In the genomic region with DNA sequence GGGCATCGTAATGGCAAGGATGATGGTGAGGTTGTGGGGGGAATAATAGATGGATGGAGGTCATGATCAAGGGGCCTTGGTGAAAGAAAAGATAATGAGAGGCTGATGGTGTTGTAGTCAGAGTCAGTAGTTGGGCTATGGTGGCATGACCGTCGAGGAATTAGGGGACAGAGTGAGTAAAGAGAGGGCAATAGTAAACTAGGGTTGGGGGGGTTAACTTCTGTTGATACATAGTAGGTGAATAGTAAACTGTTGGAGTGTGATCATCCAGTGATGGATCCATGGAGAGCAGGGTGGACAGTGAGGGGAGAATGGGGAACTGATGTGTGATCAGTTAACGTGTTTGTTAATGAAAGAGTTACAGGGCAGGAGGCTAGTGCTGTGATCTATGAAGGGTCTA, we compare ENCODE assay signal across 10 cellular contexts. TPM values are rescaled to one million over a fixed set of nuclear protein-coding genes. Genes with fewer than 3 reads are reported as not detected.
DNase-seq lines count a peak whose midpoint lies in the region; ATAC-seq and TF ChIP-seq lines count a peak whose summit lies in the region.
"Had no signal": no experiment of that assay in that cellular context is flagged by ENCODE, and none has a peak within 500 bp of the region (broad histone marks: within the 10 kb centered on the region; RNA-seq: fewer than 3 reads in every experiment).

No MANE protein-coding gene starts in this region.

- H3K27ac ChIP-seq in gastroesophageal sphincter, result peak overlapping the region; percentile 75 to 89 (median 83)

- ATAC-seq in gastroesophageal sphincter (no peak), HG03045 (IDR thresholded peaks at IDR 0.05; ENCODE audit: unreplicated experiment) (no peak)

- H3K9me3 ChIP-seq in gastroesophageal sphincter (no peaks in the 10 kb centered on the region), skeletal muscle satellite cell (replicated peaks; ENCODE audit: low read length) (no peaks in the 10 kb centered on the region)

- DNase-seq in H7 (no peak), posterior vena cava (ENCODE audit: low spot score) (no peak), occipital lobe (lab: John Stamatoyannopoulos, UW) (no peak), NCI-H146 (lab: John Stamatoyannopoulos, UW) (no peak)
- DNase-seq: SHP77 treated with DMSO at 0.1 percent for 48 hours; stimulated activated CD8-positive, alpha-beta memory T cell treated with anti-CD3 and anti-CD28 coated beads, Interleukin-4, amount 100 ng/mL, for 48 hours had no signal

- H3K27me3 ChIP-seq in H7 (ENCODE audit: control insufficient read depth, insufficient read depth, low read length), result no peaks in the 10 kb centered on the region
- H3K27me3 ChIP-seq in gastroesophageal sphincter, result no peaks in the 10 kb centered on the region
- H3K27me3 ChIP-seq in skeletal muscle satellite cell (ENCODE audit: control insufficient read depth, insufficient read depth, low read length), result no peaks in the 10 kb centered on the region

- no peak for TF ChIP-seq CTCF in WI38 (IDR thresholded peaks at IDR 0.05; ENCODE audit: low read depth, low read length)
- TF ChIP-seq CTCF in gastroesophageal sphincter (IDR thresholded peaks at IDR 0.05), result no peak

- intact Hi-C loops in posterior vena cava (cut with DNase I), result no loop called here

- H3K4me1 ChIP-seq in gastroesophageal sphincter (peaks cover 0 to 22% (median 0%) of the 10 kb centered on the region in 3 donors), skeletal muscle satellite cell (ENCODE audit: control insufficient read depth, insufficient read depth, low read length) (peaks cover 14% of the 10 kb centered on the region)

- H3K4me2 ChIP-seq in skeletal muscle satellite cell (ENCODE audit: low read length), result peak overlapping the region; percentile 91

- H3K9ac ChIP-seq in skeletal muscle satellite cell (ENCODE audit: low read depth, low read length), result peak overlapping the region; percentile 99

- H3K36me3 ChIP-seq in H7 (replicated peaks; ENCODE audit: control insufficient read depth, insufficient read depth, low read length) (peaks cover 8% of the 10 kb centered on the region), gastroesophageal sphincter (peaks cover 0 to 29% of the 10 kb centered on the region in 2 donors), skeletal muscle satellite cell (ENCODE audit: insufficient read depth, low read length) (peaks cover 31% of the 10 kb centered on the region)

- no peak for TF ChIP-seq EP300 in gastroesophageal sphincter (IDR thresholded peaks at IDR 0.05)

- TF ChIP-seq POLR2A in gastroesophageal sphincter (IDR thresholded peaks at IDR 0.05), result no peak

- H3K4me3 ChIP-seq in H7 (ENCODE audit: insufficient read depth, low read depth, low read length), result peak overlapping the region; percentile 72
- peak overlapping the region; percentile 76 for H3K4me3 ChIP-seq in WI38 (ENCODE audit: low read depth, low read length)
- peak overlapping the region; percentile 70 to 81 for H3K4me3 ChIP-seq in gastroesophageal sphincter
- H3K4me3 ChIP-seq in skeletal muscle satellite cell (ENCODE audit: low read length), result peak overlapping the region; percentile 96

- WGBS in gastroesophageal sphincter (ENCODE audit: low coverage in 1 of 2), 2 donors, result 44 to 69% methylated on average over 2 to 4 of the region's 4 CpGs

RNA-seq across cellular contexts. Expression of a gene that starts 0.9 kb away (rescaled TPM):
- total RNA-seq in H7 (2014; rRNA removed; shearing (Covaris generic)), result 72.2 and 85.5 TPM in 2 replicates
- total RNA-seq in gastroesophageal sphincter (10 to 100 TPM; 31.1 to 43.0 (median 38.9) TPM), posterior vena cava (10 to 100 TPM; 30.3 to 37.2 TPM), occipital lobe (36.3 TPM)
- total RNA-seq in skeletal muscle satellite cell (2012; rRNA removed), result 118 and 124 TPM in 2 replicates

RNA-seq across cellular contexts. Expression of a gene that starts 6.9 kb away (rescaled TPM):
- total RNA-seq in H7 (2014; rRNA removed; shearing (Covaris generic)), result 44.0 and 65.0 TPM in 2 replicates
- 1 to 10 TPM; 4.2 to 7.9 (median 4.7) TPM for total RNA-seq in gastroesophageal sphincter
- 96.1 and 181 TPM in 2 replicates for total RNA-seq in skeletal muscle satellite cell (2012; rRNA removed)
- total RNA-seq in posterior vena cava, result 10 to 100 TPM in 1 of 2 donors, 1 to 10 TPM in 1; 9.2 to 11.2 TPM
- 26.5 TPM for total RNA-seq in occipital lobe

RNA-seq across cellular contexts. Expression of a gene that starts 31.9 kb away (rescaled TPM):
- 22.8 and 23.8 TPM in 2 replicates for total RNA-seq in H7 (2014; rRNA removed; shearing (Covaris generic))
- 10 to 100 TPM in 3 of 4 donors, 1 to 10 TPM in 1; 9.4 to 21.0 (median 13.2) TPM for total RNA-seq in gastroesophageal sphincter
- 33.4 and 36.0 TPM in 2 replicates for total RNA-seq in skeletal muscle satellite cell (2012; rRNA removed)
- total RNA-seq in posterior vena cava, result 10 to 100 TPM in 1 of 2 donors, 1 to 10 TPM in 1; 8.7 to 12.1 TPM
- 5.5 TPM for total RNA-seq in occipital lobe

RNA-seq across cellular contexts. Expression of a gene that starts 44.7 kb away (rescaled TPM):
- 158 and 159 TPM in 2 replicates for total RNA-seq in H7 (2014; rRNA removed; shearing (Covaris generic))
- total RNA-seq in gastroesophageal sphincter, result 10 to 100 TPM; 12.9 to 17.7 (median 14.5) TPM
- total RNA-seq in skeletal muscle satellite cell (2012; rRNA removed), result 70.2 and 82.6 TPM in 2 replicates
- total RNA-seq in posterior vena cava, result 10 to 100 TPM; 15.0 to 22.1 TPM
- 43.5 TPM for total RNA-seq in occipital lobe
